In the genomic region with DNA sequence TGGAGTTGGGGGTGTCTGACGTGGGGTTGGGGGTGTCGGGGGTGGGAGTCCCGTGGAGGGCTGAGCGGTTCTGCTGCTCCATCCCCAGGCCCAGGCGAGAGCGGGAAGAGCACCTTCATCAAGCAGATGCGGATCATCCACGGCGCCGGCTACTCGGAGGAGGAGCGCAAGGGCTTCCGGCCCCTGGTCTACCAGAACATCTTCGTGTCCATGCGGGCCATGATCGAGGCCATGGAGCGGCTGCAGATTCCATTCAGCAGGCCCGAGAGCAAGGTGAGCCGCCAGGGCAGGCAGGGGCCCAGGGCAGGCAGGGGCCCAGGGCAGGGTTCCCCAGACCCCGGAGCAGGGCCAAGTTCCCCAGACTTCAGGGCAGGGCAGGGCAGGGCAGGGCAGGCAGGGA, we compare ENCODE assay signal across 30 cellular contexts. TPM values are rescaled to one million over a fixed set of nuclear protein-coding genes. Genes with fewer than 3 reads are reported as not detected.
"Had no signal": no experiment of that assay in that cellular context is flagged by ENCODE, and none has a peak within 500 bp of the region (broad histone marks: within the 10 kb centered on the region; RNA-seq: fewer than 3 reads in every experiment).

No MANE protein-coding gene starts in this region.

- H3K36me3 Mint-ChIP-seq: immature natural killer cell, mesothelial cell of epicardium, naive B cell, natural killer cell, neural progenitor cell, type B pancreatic cell had no signal

- H3K4me3 ChIP-seq: left lung, lung, neural progenitor cell, ovary, right atrium auricular region, right lobe of liver, smooth muscle cell, suprapubic skin, thoracic aorta, tibial artery, uterus had no signal

- H3K36me3 ChIP-seq: neural progenitor cell, ovary, right atrium auricular region, right lobe of liver, thoracic aorta, uterus had no signal

- H3K4me2 ChIP-seq: neural progenitor cell, smooth muscle cell had no signal

- H3K27ac ChIP-seq: left lung, neural progenitor cell, ovary, right atrium auricular region, right lobe of liver, suprapubic skin, thoracic aorta, tibial artery, uterus had no signal

- H3K4me1 ChIP-seq: right atrium auricular region, right lobe of liver, tibial artery, uterus had no signal

- H3K9me3 Mint-ChIP-seq: immature natural killer cell; mesothelial cell of epicardium; naive B cell; natural killer cell; nephron progenitor cell; neural progenitor cell; stimulated activated naive B cell treated with anti-CD40 and anti-IgM and Interleukin-4, amounts not matched to agents 10 μg/mL and 1 μg/mL and 100 μg/mL, for 72 hours; type B pancreatic cell had no signal

- H3K9ac ChIP-seq: neural progenitor cell had no signal

- H3K4me3 Mint-ChIP-seq: immature natural killer cell; mesothelial cell of epicardium; naive B cell; natural killer cell; nephron progenitor cell; neural progenitor cell; stimulated activated naive B cell treated with anti-CD40 and anti-IgM and Interleukin-4, amounts not matched to agents 10 μg/mL and 1 μg/mL and 100 μg/mL, for 72 hours; type B pancreatic cell had no signal

- H3K9me3 ChIP-seq: left lung, ovary, right atrium auricular region, right lobe of liver, suprapubic skin, thoracic aorta, tibial artery, uterus had no signal

- H3K27me3 ChIP-seq: left lung, neural progenitor cell, ovary, right atrium auricular region, right lobe of liver, suprapubic skin, uterus had no signal

- H3K4me1 Mint-ChIP-seq: immature natural killer cell, mesothelial cell of epicardium had no signal

- ATAC-seq: left colon; left lung; natural killer cell; right lobe of liver; stimulated activated naive B cell treated with anti-CD40 and anti-IgM and Interleukin-4, amounts not matched to agents 10 μg/mL and 1 μg/mL and 100 μg/mL, for 72 hours; stimulated activated naive CD8-positive, alpha-beta T cell treated with anti-CD3 and anti-CD28 coated beads, Interleukin-15, Interleukin-2, amounts not matched to agents 100 U/mL and 50 U/mL, for 24 hours had no signal

- DNase-seq: hypothalamus; immature natural killer cell; kidney; left colon; left lung; mesendoderm; naive B cell; natural killer cell; nephron progenitor cell; ovary; right lobe of liver; stimulated activated CD4-positive, alpha-beta T cell treated with anti-CD3 and anti-CD28 coated beads, Interleukin-1b, Interleukin-23, amount 100 ng/mL, for 48 hours; stimulated activated CD4-positive, alpha-beta T cell treated with anti-CD3 and anti-CD28 coated beads, Interleukin-2, amount 100 ng/mL, for 48 hours; stimulated activated CD4-positive, alpha-beta T cell treated with anti-CD3 and anti-CD28 coated beads, Interleukin-4, amount 100 ng/mL, for 4 hours; stimulated activated CD8-positive, alpha-beta memory T cell treated with anti-CD3 and anti-CD28 coated beads, Interleukin-4, amount 100 ng/mL, for 48 hours; stimulated activated naive B cell treated with anti-CD40 and anti-IgM and Interleukin-4, amounts not matched to agents 10 μg/mL and 1 μg/mL and 100 μg/mL, for 72 hours; stimulated activated naive CD8-positive, alpha-beta T cell treated with anti-CD3 and anti-CD28 coated beads, Interleukin-15, Interleukin-2, amounts not matched to agents 100 U/mL and 50 U/mL, for 24 hours; tibial artery; uterus had no signal

- H2AFZ ChIP-seq: neural progenitor cell had no signal

- H3K27ac Mint-ChIP-seq: mesothelial cell of epicardium; natural killer cell; nephron progenitor cell; neural progenitor cell; progenitor cell of endocrine pancreas; stimulated activated naive B cell treated with anti-CD40 and anti-IgM and Interleukin-4, amounts not matched to agents 10 μg/mL and 1 μg/mL and 100 μg/mL, for 72 hours; type B pancreatic cell had no signal

- FAIRE-seq: islet of Langerhans, kidney had no signal

RNA-seq across cellular contexts. Expression of a gene that starts 12.7 kb away (rescaled TPM):
- total RNA-seq: progenitor cell of endocrine pancreas, renal cortical epithelial cell had no signal

RNA-seq across cellular contexts. Expression of a gene that starts 30.1 kb away (rescaled TPM):
- total RNA-seq: mesothelial cell of epicardium, progenitor cell of endocrine pancreas, smooth muscle cell had no signal
- polyA plus RNA-seq: smooth muscle cell had no signal
